In the genomic region with DNA sequence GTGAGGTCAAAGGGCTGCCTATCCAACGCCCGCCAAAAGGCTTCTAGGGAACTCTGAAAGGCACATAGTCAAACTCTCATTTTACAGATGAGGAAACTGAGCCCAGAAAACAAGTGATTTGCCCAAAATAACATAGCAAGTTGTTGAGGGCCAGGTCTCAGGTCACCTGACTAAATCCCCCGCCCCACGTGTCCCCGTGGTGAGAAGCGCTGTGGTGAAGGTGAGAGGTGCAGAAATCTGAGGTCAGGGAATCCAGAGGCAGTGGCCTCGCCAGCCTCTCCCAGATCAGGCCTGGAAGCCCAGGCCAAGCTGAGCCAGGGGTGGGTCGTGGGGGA, we compare ENCODE assay signal across 8 cellular contexts. TPM values are rescaled to one million over a fixed set of nuclear protein-coding genes. Genes with fewer than 3 reads are reported as not detected.
DNase-seq lines count a peak whose midpoint lies in the region; ATAC-seq and TF ChIP-seq lines count a peak whose summit lies in the region.

No MANE protein-coding gene starts in this region.

- no peak for TF ChIP-seq CTCF in right atrium auricular region (IDR thresholded peaks at IDR 0.05)

- peak overlapping the region; percentile 94 to 95 for H3K4me3 ChIP-seq in right atrium auricular region
- peak overlapping the region; percentile 59 to 88 for H3K4me3 ChIP-seq in muscle layer of colon (ENCODE audit: low read depth in 1 of 2, low read length in 2 of 2)
- peak overlapping the region in 1 of 2 donors; percentile 4 for H3K4me3 ChIP-seq in aorta (ENCODE audit: low read length in 2 of 2)

- WGBS in aorta, 2 donors: 37 to 38% methylated on average over 8 of the region's 8 CpGs

- DNase-seq in right atrium auricular region (ENCODE audit: low spot score) (no peak), left cardiac atrium (no peak), caudate nucleus (lab: John Stamatoyannopoulos, UW) (no peak), aorta (peak in 1 of 2 donors; percentile 26), NCI-H146 treated with DMSO at 0.1 percent for 48 hours (lab: John Stamatoyannopoulos, UW; ENCODE audit: unreplicated experiment) (no peak), HCEC 1CT (no peak)

- H3K4me1 ChIP-seq in right atrium auricular region: peaks cover 0 to 69% of the 10 kb centered on the region in 2 donors
- H3K4me1 ChIP-seq in muscle layer of colon (ENCODE audit: insufficient read depth, low read length): peaks cover 45% of the 10 kb centered on the region
- H3K4me1 ChIP-seq in aorta (ENCODE audit: control insufficient read depth in 1 of 2, insufficient read depth in 2 of 2, low read length in 2 of 2): no peaks in the 10 kb centered on the region

- intact Hi-C loops in left cardiac atrium (cut with DNase I) (no loop called here), aorta (cut with DNase I) (no loop called here)

- H3K27me3 ChIP-seq in right atrium auricular region: no peaks in the 10 kb centered on the region
- no peaks in the 10 kb centered on the region for H3K27me3 ChIP-seq in muscle layer of colon (ENCODE audit: control insufficient read depth in 1 of 2, insufficient read depth in 2 of 2, low read length in 2 of 2)
- no peaks in the 10 kb centered on the region for H3K27me3 ChIP-seq in aorta (ENCODE audit: control insufficient read depth in 1 of 2, insufficient read depth in 2 of 2, low read length in 1 of 2)

- H3K9me3 ChIP-seq in right atrium auricular region (no peaks in the 10 kb centered on the region), muscle layer of colon (ENCODE audit: low read length) (no peaks in the 10 kb centered on the region), aorta (ENCODE audit: control insufficient read depth, low read length) (no peaks in the 10 kb centered on the region)

- peak overlapping the region; percentile 54 for H3K9ac ChIP-seq in muscle layer of colon (ENCODE audit: low read length)

- H3K36me3 ChIP-seq in right atrium auricular region: peaks cover 33% of the 10 kb centered on the region
- H3K36me3 ChIP-seq in muscle layer of colon (ENCODE audit: insufficient read depth, low read length): peaks cover 34% of the 10 kb centered on the region
- H3K36me3 ChIP-seq in aorta (ENCODE audit: control insufficient read depth in 1 of 2, insufficient read depth in 2 of 2, low read length in 1 of 2): peaks cover 2 to 9% of the 10 kb centered on the region in 2 donors

- H3K27ac ChIP-seq in right atrium auricular region: peak overlapping the region; percentile 96
- H3K27ac ChIP-seq in caudate nucleus (ENCODE audit: low read depth, low read length): peak overlapping the region; percentile 94
- peak overlapping the region; percentile 98 for H3K27ac ChIP-seq in muscle layer of colon (ENCODE audit: low read depth, low read length)
- H3K27ac ChIP-seq in aorta (ENCODE audit: low read depth in 1 of 2, low read length in 2 of 2): peak overlapping the region; percentile 30 to 70

- ATAC-seq in left cardiac atrium: no peak
- no peak for ATAC-seq in aorta (ENCODE audit: low FRiP score)
- no peak for ATAC-seq in GM18867 (IDR thresholded peaks at IDR 0.05; ENCODE audit: unreplicated experiment)

RNA-seq across cellular contexts. Expression of a gene that starts 5.1 kb away (rescaled TPM):
- total RNA-seq in right atrium auricular region (100 to 1,000 TPM; 110 to 137 TPM), left cardiac atrium (100 to 1,000 TPM; 139 to 156 TPM), aorta (100 to 1,000 TPM; 106 to 135 TPM)
- 100 to 1,000 TPM in 1 of 2 donors, 10 to 100 TPM in 1; 94.9 to 126 TPM for polyA plus RNA-seq in aorta

RNA-seq across cellular contexts. Expression of a gene that starts 5.5 kb away (rescaled TPM):
- 10 to 100 TPM; 45.8 to 50.5 TPM for total RNA-seq in right atrium auricular region
- 10 to 100 TPM; 62.9 to 74.0 TPM for total RNA-seq in left cardiac atrium
- 10 to 100 TPM; 44.0 to 46.1 TPM for total RNA-seq in aorta
- polyA plus RNA-seq in aorta: 10 to 100 TPM; 68.5 to 73.1 TPM

RNA-seq across cellular contexts. Expression of a gene that starts 17.8 kb away (rescaled TPM):
- total RNA-seq in right atrium auricular region (10 to 100 TPM; 13.6 to 18.0 TPM), left cardiac atrium (10 to 100 TPM; 15.7 to 18.6 TPM), aorta (10 to 100 TPM; 20.6 to 26.9 TPM)
- polyA plus RNA-seq in aorta: 10 to 100 TPM; 11.7 to 20.2 TPM

RNA-seq across cellular contexts. Expression of a gene that starts 18.1 kb away (rescaled TPM):
- 10 to 100 TPM in 1 of 2 donors, 1 to 10 TPM in 1; 7.4 to 15.6 TPM for total RNA-seq in right atrium auricular region
- total RNA-seq in left cardiac atrium: 10 to 100 TPM; 14.6 to 20.5 TPM
- 10 to 100 TPM; 20.7 to 33.6 TPM for total RNA-seq in aorta
- polyA plus RNA-seq in aorta: 10 to 100 TPM; 24.2 to 46.2 TPM

RNA-seq across cellular contexts. Expression of a gene that starts 21.0 kb away (rescaled TPM):
- total RNA-seq in right atrium auricular region (10 to 100 TPM; 29.8 to 34.3 TPM), left cardiac atrium (10 to 100 TPM; 32.0 to 46.2 TPM), aorta (10 to 100 TPM; 41.0 to 50.2 TPM)
- 10 to 100 TPM; 17.2 to 43.5 TPM for polyA plus RNA-seq in aorta
